Comparison of ENCODE assay signal across 7 cellular contexts in genomic region chr15:65610871-65611718, GRCh38. TPM values are rescaled to one million over a fixed set of nuclear protein-coding genes. Genes with fewer than 3 reads are reported as not detected.
DNase-seq lines count a peak whose midpoint lies in the region; ATAC-seq and TF ChIP-seq lines count a peak whose summit lies in the region.

Gene INTS14, minus strand, starts transcription at chr15:65611131. Its CDS starts 3,751 bp downstream, at chr15:65607380.

- DNase-seq in NCI-H2029 treated with DMSO at 0.1 percent for 48 hours (lab: John Stamatoyannopoulos, UW) (peak; percentile 58), T-helper 9 cell (peak; percentile 89), astrocyte of the cerebellum (ENCODE audit: low read depth) (peak; percentile 91), hepatic stellate cell (ENCODE audit: low spot score) (peak; percentile 97), renal cortical epithelial cell (ENCODE audit: low read depth) (peak; percentile 84)

- peak; percentile 42 for TF ChIP-seq CTCF in astrocyte of the cerebellum (IDR thresholded peaks at IDR 0.05; ENCODE audit: low read depth, low read length, missing control alignments)

- in situ Hi-C loops in astrocyte of the cerebellum (cut with HindIII; ENCODE audit: low sequenced_read_pairs) = no loop called here

- peak within 1 kb of the TSS; percentile 83 for H3K4me3 ChIP-seq in astrocyte of the cerebellum (ENCODE audit: low read depth, low read length)

- ATAC-seq in GM18508 (IDR thresholded peaks at IDR 0.05; ENCODE audit: insufficient read depth, unreplicated experiment) (peak; percentile 60), HG03025 (IDR thresholded peaks at IDR 0.05; ENCODE audit: low FRiP score, unreplicated experiment) (peak; percentile 97)

RNA-seq across cellular contexts. Expression of gene INTS14, which starts in this region (rescaled TPM):
- total RNA-seq in renal cortical epithelial cell = 33.3 and 44.5 TPM in 2 replicates

Comparison
In these comparisons a context has a peak if more than half of its experiments do, and no peak if none do; other contexts are left out.
1. Peak in every context shown above with its lines: DNase-seq, ATAC-seq and H3K4me3 ChIP-seq.